Comparison of ENCODE assay signal across 17 cellular contexts in genomic region chr18:36709315-36709714, GRCh38.
"Had no signal": no experiment of that assay in that cellular context is flagged by ENCODE, and none has a peak within 500 bp of the region (broad histone marks: within the 10 kb centered on the region; RNA-seq: fewer than 3 reads in every experiment).

No MANE protein-coding gene starts in this region.

- H3K36me3 Mint-ChIP-seq: mesothelial cell of epicardium had no signal

- H3K27ac ChIP-seq: coronary artery, dorsolateral prefrontal cortex, esophagus muscularis mucosa, foreskin keratinocyte, gastroesophageal sphincter, left lung, lower lobe of right lung had no signal

- H3K4me1 ChIP-seq: left lung, lower lobe of right lung had no signal

- ATAC-seq: foreskin keratinocyte, gastroesophageal sphincter, left cardiac atrium, left lung, lower lobe of right lung, mucosa of descending colon had no signal

- H3K4me3 ChIP-seq: coronary artery, dorsolateral prefrontal cortex, esophagus muscularis mucosa, gastroesophageal sphincter, heart right ventricle, left lung, lower lobe of right lung, mucosa of descending colon had no signal

- H3K9me3 Mint-ChIP-seq: mesothelial cell of epicardium had no signal

- H3K27me3 ChIP-seq: dorsolateral prefrontal cortex, esophagus muscularis mucosa, foreskin keratinocyte, gastroesophageal sphincter, heart right ventricle had no signal

- DNase-seq: dermis blood vessel endothelial cell; dorsolateral prefrontal cortex; effector CD4-positive, alpha-beta T cell; effector memory CD4-positive, alpha-beta T cell; foreskin keratinocyte; head of caudate nucleus; heart right ventricle; hippocampal formation; left cardiac atrium; left lung; lower lobe of right lung; mesenchymal stem cell; mucosa of descending colon had no signal

- H3K27ac Mint-ChIP-seq: mesothelial cell of epicardium had no signal

- H3K36me3 ChIP-seq: left lung, lower lobe of right lung had no signal

- H3K4me3 Mint-ChIP-seq: mesothelial cell of epicardium had no signal

- H3K9me3 ChIP-seq: esophagus muscularis mucosa, gastroesophageal sphincter, heart right ventricle, left lung, lower lobe of right lung, mucosa of descending colon had no signal
